ENCODE assay signal across 8 cellular contexts in genomic region chr11:128506999-128507591, GRCh38.
DNase-seq lines count a peak whose midpoint lies in the region; ATAC-seq and TF ChIP-seq lines count a peak whose summit lies in the region.

No MANE protein-coding gene starts in this region.

- H3K4me1 Mint-ChIP-seq in activated T-helper 17 cell treated with anti-CD3 and anti-CD28 coated beads, Interleukin-2, amount 50 U/mL, for 72 hours: peaks cover 82% of the 10 kb centered on the region

- H3K4me3 ChIP-seq in MG63 (0 out of 2 replicates have a peak overlapping the region, but pooled peaks have one; percentile 10), gastroesophageal sphincter (peak overlapping the region; percentile 11 to 34), prostate gland (peak overlapping the region in 1 of 2 donors; percentile 12)

- peaks cover 0 to 99% (median 79%) of the 10 kb centered on the region in 3 donors for H3K4me1 ChIP-seq in gastroesophageal sphincter
- H3K4me1 ChIP-seq in prostate gland (replicated peaks): no peaks in the 10 kb centered on the region

- H3K4me3 Mint-ChIP-seq in activated T-helper 17 cell treated with anti-CD3 and anti-CD28 coated beads, Interleukin-2, amount 50 U/mL, for 72 hours: peak overlapping the region; percentile 99

- H3K36me3 Mint-ChIP-seq in activated T-helper 17 cell treated with anti-CD3 and anti-CD28 coated beads, Interleukin-2, amount 50 U/mL, for 72 hours (ENCODE audit: low read depth): peaks cover 100% of the 10 kb centered on the region

- no peak for TF ChIP-seq CTCF in gastroesophageal sphincter (IDR thresholded peaks at IDR 0.05)
- no peak for TF ChIP-seq CTCF in prostate gland (IDR thresholded peaks at IDR 0.05)

- H3K27me3 ChIP-seq in MG63: no peaks in the 10 kb centered on the region
- no peaks in the 10 kb centered on the region for H3K27me3 ChIP-seq in gastroesophageal sphincter
- H3K27me3 ChIP-seq in prostate gland (replicated peaks; ENCODE audit: insufficient read depth): no peaks in the 10 kb centered on the region

- TF ChIP-seq EP300 in gastroesophageal sphincter (IDR thresholded peaks at IDR 0.05): no peak

- no peaks in the 10 kb centered on the region for H3K27me3 Mint-ChIP-seq in activated T-helper 17 cell treated with anti-CD3 and anti-CD28 coated beads, Interleukin-2, amount 50 U/mL, for 72 hours

- H3K27ac Mint-ChIP-seq in activated T-helper 17 cell treated with anti-CD3 and anti-CD28 coated beads, Interleukin-2, amount 50 U/mL, for 72 hours: peak overlapping the region; percentile 100

- ATAC-seq in activated T-helper 17 cell treated with anti-CD3 and anti-CD28 coated beads, Interleukin-2, amount 50 U/mL, for 72 hours (replicated peaks): peak; percentile 62
- ATAC-seq in gastroesophageal sphincter: peak; percentile 91
- no peak for ATAC-seq in GM19467 (IDR thresholded peaks at IDR 0.05; ENCODE audit: unreplicated experiment)
- ATAC-seq in HG02610 (IDR thresholded peaks at IDR 0.05; ENCODE audit: unreplicated experiment): no peak

- WGBS in gastroesophageal sphincter (ENCODE audit: low coverage in 1 of 2), 2 donors: 10% methylated on average over 10 of the region's 12 CpGs; no CpG with 5 or more reads in 1 of the 2 donors
- WGBS in prostate gland: 16% methylated on average over 12 of the region's 12 CpGs

- H3K9me3 Mint-ChIP-seq in activated T-helper 17 cell treated with anti-CD3 and anti-CD28 coated beads, Interleukin-2, amount 50 U/mL, for 72 hours: no peaks in the 10 kb centered on the region

- H3K9me3 ChIP-seq in MG63 (no peaks in the 10 kb centered on the region), gastroesophageal sphincter (no peaks in the 10 kb centered on the region), prostate gland (no peaks in the 10 kb centered on the region)

- DNase-seq in DMS 273 treated with DMSO at 0.1 percent for 48 hours (lab: John Stamatoyannopoulos, UW) (peak; percentile 24), MG63 (peak; percentile 98), prostate gland (ENCODE audit: low spot score) (peak; percentile 69), HUDEP-2 (lab: John Stamatoyannopoulos, UW; ENCODE audit: unreplicated experiment in 76 of 76) (no peak)

- intact Hi-C loops in prostate gland (cut with DNase I): no loop called here

- H3K27ac ChIP-seq in gastroesophageal sphincter (peak overlapping the region; percentile 75 to 83 (median 81)), prostate gland (peak overlapping the region; percentile 21 to 54)

- peaks cover 41% of the 10 kb centered on the region for H3K36me3 ChIP-seq in MG63
- H3K36me3 ChIP-seq in gastroesophageal sphincter: no peaks in the 10 kb centered on the region
- no peaks in the 10 kb centered on the region for H3K36me3 ChIP-seq in prostate gland

- TF ChIP-seq POLR2A in gastroesophageal sphincter (IDR thresholded peaks at IDR 0.05) (peak in 1 of 2 donors; percentile 41), prostate gland (IDR thresholded peaks at IDR 0.05) (peak; percentile 64)

Comparison
In these comparisons a context has a peak if more than half of its experiments do, and no peak if none do; other contexts are left out.
1. DNase-seq: peak in DMS 273 treated with DMSO at 0.1 percent for 48 hours (single experiment), MG63 (single experiment) and prostate gland (single experiment); none in HUDEP-2 (0 of 76).
2. ATAC-seq: peak in activated T-helper 17 cell treated with anti-CD3 and anti-CD28 coated beads, Interleukin-2, amount 50 U/mL, for 72 hours (single experiment) and gastroesophageal sphincter (single experiment); none in GM19467 (single experiment) and HG02610 (single experiment).